Comparison of ENCODE assay signal across 11 cellular contexts in genomic region chr6:133583907-133584306, GRCh38.
"Had no signal": no experiment of that assay in that cellular context is flagged by ENCODE, and none has a peak within 500 bp of the region (broad histone marks: within the 10 kb centered on the region; RNA-seq: fewer than 3 reads in every experiment).

No MANE protein-coding gene starts in this region.

- H3K9ac ChIP-seq: GM23248 had no signal

- H3K36me3 ChIP-seq: HAP-1 had no signal

- H2AFZ ChIP-seq: GM23248, GM23338 had no signal

- H3K4me3 ChIP-seq: GM23248, GM23338, HAP-1 had no signal

- H3K27ac ChIP-seq: GM23248 had no signal

- FAIRE-seq: H1, H54 had no signal

- H3K9me3 ChIP-seq: HAP-1 had no signal

- H3K4me2 ChIP-seq: GM23338 had no signal

- ATAC-seq: GM23338, HCT116 had no signal

- DNase-seq: GM23248, GOT3, H7, H9, HCEC 1CT, HFFc6 had no signal

- H3K4me1 ChIP-seq: HAP-1 had no signal
